In the genomic region with DNA sequence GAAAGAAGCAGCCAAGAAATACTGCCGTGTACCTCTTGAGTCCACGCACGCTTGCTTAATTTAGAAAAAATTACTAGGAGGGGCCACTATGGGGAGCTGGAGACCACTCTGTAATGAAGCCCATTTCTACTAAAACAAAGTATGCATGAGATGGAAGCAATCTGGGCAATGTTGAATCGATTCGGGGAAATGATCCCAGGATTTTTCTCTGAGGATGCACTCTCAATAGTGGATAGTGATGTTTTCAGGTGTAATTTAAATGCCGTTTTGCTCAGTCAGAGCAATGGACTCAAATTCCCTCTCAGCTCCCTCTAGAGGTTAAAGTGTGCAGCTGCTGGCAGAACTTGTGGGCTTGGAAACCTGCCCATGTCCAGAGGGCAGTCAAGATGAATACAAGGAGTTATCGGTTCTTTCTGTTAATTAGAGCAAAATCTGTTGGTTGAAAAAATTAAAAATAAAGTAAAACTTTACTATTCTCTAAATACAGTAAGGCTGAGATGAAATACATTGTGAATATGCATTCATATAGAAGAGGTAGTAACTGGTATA, we compare ENCODE assay signal across 8 cellular contexts.
A peak's percentile ranks its signal among the peaks of the same experiment; 100 is the strongest.
DNase-seq lines count a peak whose midpoint lies in the region; ATAC-seq lines count a peak whose summit lies in the region.

No MANE protein-coding gene starts in this region.

- in situ Hi-C loops in T47D (cut with HindIII; ENCODE audit: low pct_unique_long_range_greater_than_20kb, low sequenced_read_pairs), result no loop called here

- DNase-seq in SHP77 (lab: John Stamatoyannopoulos, UW) (peak; percentile 41 to 56), SHP77 treated with DMSO at 0.1 percent for 48 hours (lab: John Stamatoyannopoulos, UW) (no peak), HS-5 (ENCODE audit: low read depth) (peak; percentile 71), RKO (ENCODE audit: low spot score) (peak; percentile 80), T47D (ENCODE audit: low read depth in 1 of 2, low spot score in 1 of 2) (peak; percentile 32 to 86), kidney glomerular epithelial cell (lab: John Stamatoyannopoulos, UW) (peak; percentile 73)
- peak; percentile 54 for DNase-seq in stimulated activated CD4-positive, alpha-beta T cell treated with anti-CD3 and anti-CD28 coated beads, Interleukin-4, amount 100 ng/mL, for 24 hours

- peak; percentile 94 for ATAC-seq in GM21529 (IDR thresholded peaks at IDR 0.05; ENCODE audit: unreplicated experiment)
